ENCODE assay signal across 26 cellular contexts in genomic region chr3:156445117-156445968, GRCh38.
A peak's percentile ranks its signal among the peaks of the same experiment; 100 is the strongest.
DNase-seq lines count a peak whose midpoint lies in the region; ATAC-seq, FAIRE-seq and TF ChIP-seq lines count a peak whose summit lies in the region.
"Had no signal": no experiment of that assay in that cellular context is flagged by ENCODE, and none has a peak within 500 bp of the region (broad histone marks: within the 10 kb centered on the region; RNA-seq: fewer than 3 reads in every experiment).

No MANE protein-coding gene starts in this region.

- BruUV-seq in GM12878 (replicated peaks; lab: Mats Ljungman, UMichigan), result no TSS peak

- H3K4me3 ChIP-seq in GM12878 (no peak overlapping the region), stomach smooth muscle (ENCODE audit: low read length in 2 of 2) (no peak overlapping the region)
- H3K4me3 ChIP-seq: esophagus squamous epithelium, PC-9, SJCRH30, spleen, stomach had no signal

- H3K4me2 ChIP-seq in GM12878 (ENCODE audit: control insufficient read depth, insufficient read depth), result no peak overlapping the region
- H3K4me2 ChIP-seq: PC-9 had no signal

- H2AFZ ChIP-seq in GM12878 (ENCODE audit: control insufficient read depth, low read depth, low read length), result no peak overlapping the region
- H2AFZ ChIP-seq: PC-9 had no signal

- in situ Hi-C loops in GM12878 (cut with MboI), result no loop called here

- DNase-seq in HT1080 (ENCODE audit: low read depth) (peak; percentile 22), NOMO-1 treated with DMSO at 0.1 percent for 48 hours (lab: John Stamatoyannopoulos, UW; ENCODE audit: unreplicated experiment) (peak; percentile 89), GM12878 (ENCODE audit: low read depth, low spot score) (no peak), cortex of kidney (lab: John Stamatoyannopoulos, UW) (no peak)
- no peak for DNase-seq in stimulated activated naive CD8-positive, alpha-beta T cell treated with anti-CD3 and anti-CD28 coated beads, Interleukin-15, amount 100 ng/mL, for 72 hours
- DNase-seq in naive thymus-derived CD8-positive, alpha-beta T cell, result no peak
- DNase-seq in stimulated activated CD4-positive, alpha-beta T cell treated with anti-CD3 and anti-CD28 coated beads, Interleukin-2, amount 100 ng/mL, for 24 hours, result no peak
- DNase-seq: activated CD4-positive, alpha-beta T cell treated with anti-CD3 and anti-CD28 coated beads, Interleukin-2, amount 10 ng/mL, durations not matched to agents 7 days and 5 days; activated CD8-positive, alpha-beta memory T cell treated with anti-CD3 and anti-CD28 coated beads, Interleukin-2, amount 50 U/mL, for 48 hours; activated naive CD8-positive, alpha-beta T cell treated with anti-CD3 and anti-CD28 coated beads for 36 hours; esophagus squamous epithelium; GF-D8; naive B cell; NCI-H187 treated with DMSO at 0.1 percent for 48 hours; SJCRH30; spleen; stimulated activated CD4-positive, alpha-beta T cell treated with anti-CD3 and anti-CD28 coated beads, Interleukin-4, amount 100 ng/mL, for 4 hours; stomach; trophoblast cell had no signal

- no peak for TF ChIP-seq POLR2A in GM12878 (IDR thresholded peaks at IDR 0.05; ENCODE audit: low read depth, low read length)

- no peak for FAIRE-seq in GM12878 (lab: Jason Lieb, UNC)
- FAIRE-seq: colon, keratinocyte had no signal

- 67% methylated on average over 10 of the region's 10 CpGs for WGBS in GM12878 (ENCODE audit: insufficient coverage, insufficient replicate concordance, low lambda C conversion rate, missing lambda C conversion rate)

- TF ChIP-seq RAD21 in GM12878 (IDR thresholded peaks at IDR 0.05; ENCODE audit: insufficient read depth, low read depth, low read length), result no peak

- CTCF ChIA-PET in GM12878 (lab: Yijun Ruan, JAX), result interaction anchor here (0.9 to 1.0 kb wide), 4 partner anchors 10 to 68 kb away, joined by 3 read pairs; no protein-coding TSS in a partner anchor

- TF ChIP-seq CTCF in GM12878 (IDR thresholded peaks at IDR 0.05 in 2 of 3, conservative IDR thresholded peaks at IDR 0.05 in 1 of 3; ENCODE audit: control insufficient read depth in 2 of 3, extremely low read depth in 1 of 3, insufficient read depth in 1 of 3, low read depth in 3 of 3, low read length in 3 of 3), result no peak

- intact Hi-C loops in GM12878 (cut with micrococcal nuclease; ENCODE audit: unreplicated experiment), result no loop called here

- ATAC-seq in GM12878, result peak; percentile 36; the same call in 1 of the 3 replicates
- ATAC-seq in stimulated activated naive CD8-positive, alpha-beta T cell treated with anti-CD3 and anti-CD28 coated beads, Interleukin-15, amount 100 ng/mL, for 72 hours, result no peak
- no peak for ATAC-seq in naive thymus-derived CD8-positive, alpha-beta T cell

- H3K79me2 ChIP-seq in GM12878 (ENCODE audit: control insufficient read depth, insufficient read depth, low read length), result no peaks in the 10 kb centered on the region

- no peak overlapping the region for H3K27ac Mint-ChIP-seq in stimulated activated naive CD8-positive, alpha-beta T cell treated with anti-CD3 and anti-CD28 coated beads, Interleukin-15, amount 100 ng/mL, for 72 hours
- H3K27ac Mint-ChIP-seq in naive thymus-derived CD8-positive, alpha-beta T cell, result no peak overlapping the region
- H3K27ac Mint-ChIP-seq: activated CD4-positive, alpha-beta T cell treated with anti-CD3 and anti-CD28 coated beads, Interleukin-2, amount 10 ng/mL, durations not matched to agents 7 days and 5 days; activated naive CD8-positive, alpha-beta T cell treated with anti-CD3 and anti-CD28 coated beads for 36 hours; brain; T-helper 1 cell treated with Interleukin-12 subunit alpha and Interleukin-12 subunit beta and Interleukin-4 antibody, amounts not matched to agents 30 μg/mL and 1 μg/mL, for 36 hours had no signal

- H3K4me1 Mint-ChIP-seq in stimulated activated naive CD8-positive, alpha-beta T cell treated with anti-CD3 and anti-CD28 coated beads, Interleukin-15, amount 100 ng/mL, for 72 hours, result no peaks in the 10 kb centered on the region
- peaks cover 0 to 1% (median 0%) of the 10 kb centered on the region in 4 donors for H3K4me1 Mint-ChIP-seq in naive thymus-derived CD8-positive, alpha-beta T cell
- H3K4me1 Mint-ChIP-seq: activated CD4-positive, alpha-beta T cell treated with anti-CD3 and anti-CD28 coated beads, Interleukin-2, amount 10 ng/mL, durations not matched to agents 7 days and 5 days; activated naive CD8-positive, alpha-beta T cell treated with anti-CD3 and anti-CD28 coated beads for 36 hours had no signal

- H3K4me1 ChIP-seq in GM12878 (ENCODE audit: control insufficient read depth, insufficient read depth, low read length) (no peaks in the 10 kb centered on the region), stomach smooth muscle (ENCODE audit: control insufficient read depth, insufficient read depth, low read length) (peaks cover 21% of the 10 kb centered on the region)
- H3K4me1 ChIP-seq: SJCRH30, spleen had no signal

- H3K9me3 Mint-ChIP-seq in stimulated activated naive CD8-positive, alpha-beta T cell treated with anti-CD3 and anti-CD28 coated beads, Interleukin-15, amount 100 ng/mL, for 72 hours, result no peaks in the 10 kb centered on the region
- H3K9me3 Mint-ChIP-seq in naive thymus-derived CD8-positive, alpha-beta T cell, result no peaks in the 10 kb centered on the region
- H3K9me3 Mint-ChIP-seq: activated CD4-positive, alpha-beta T cell treated with anti-CD3 and anti-CD28 coated beads, Interleukin-2, amount 10 ng/mL, durations not matched to agents 7 days and 5 days; activated naive CD8-positive, alpha-beta T cell treated with anti-CD3 and anti-CD28 coated beads for 36 hours; brain; naive B cell; T-helper 1 cell treated with Interleukin-12 subunit alpha and Interleukin-12 subunit beta and Interleukin-4 antibody, amounts not matched to agents 30 μg/mL and 1 μg/mL, for 36 hours had no signal

- SMC1A ChIA-PET in GM12878 (lab: Charles Lee; ENCODE audit: uncharacterized antibody, unreplicated experiment), result interaction anchor here (0.6 to 1.2 kb wide), 3 partner anchors 10 to 68 kb away, joined by 3 read pairs; no protein-coding TSS in a partner anchor

- H3K9ac ChIP-seq in GM12878 (ENCODE audit: control insufficient read depth, insufficient read depth, low read length), result no peak overlapping the region
- no peak overlapping the region for H3K9ac ChIP-seq in stomach smooth muscle (ENCODE audit: low read length in 2 of 2)

- H3K36me3 Mint-ChIP-seq in naive thymus-derived CD8-positive, alpha-beta T cell, result no peaks in the 10 kb centered on the region
- H3K36me3 Mint-ChIP-seq: activated naive CD8-positive, alpha-beta T cell treated with anti-CD3 and anti-CD28 coated beads for 36 hours; brain; naive B cell had no signal

- POLR2A ChIA-PET in GM12878 (lab: Charles Lee), result no interaction called here
- POLR2A ChIA-PET in naive thymus-derived CD8-positive, alpha-beta T cell (lab: Charles Lee), result no interaction called here

- RAD21 ChIA-PET in GM12878 (lab: Charles Lee; ENCODE audit: unreplicated experiment), result no interaction called here

- H3K27ac ChIP-seq in GM12878 (ENCODE audit: control insufficient read depth, insufficient read depth) (no peak overlapping the region), stomach smooth muscle (ENCODE audit: low read length) (peak overlapping the region; percentile 90)
- H3K27ac ChIP-seq: esophagus squamous epithelium, HL-60, PC-9, SJCRH30, spleen had no signal

- H3K27me3 Mint-ChIP-seq in stimulated activated naive CD8-positive, alpha-beta T cell treated with anti-CD3 and anti-CD28 coated beads, Interleukin-15, amount 100 ng/mL, for 72 hours, result no peaks in the 10 kb centered on the region
- H3K27me3 Mint-ChIP-seq in naive thymus-derived CD8-positive, alpha-beta T cell, result peaks cover 6 to 12% (median 9%) of the 10 kb centered on the region in 5 donors

- no peaks in the 10 kb centered on the region for H3K36me3 ChIP-seq in GM12878 (ENCODE audit: control insufficient read depth in 2 of 2, insufficient read depth in 2 of 2, low read length in 1 of 2)
- H3K36me3 ChIP-seq in stomach smooth muscle (ENCODE audit: control insufficient read depth in 2 of 2, insufficient read depth in 2 of 2, low read length in 2 of 2), result no peaks in the 10 kb centered on the region
- H3K36me3 ChIP-seq: esophagus squamous epithelium, SJCRH30, spleen, stomach had no signal

- H3K9me3 ChIP-seq in GM12878 (replicated peaks; ENCODE audit: control insufficient read depth, insufficient read depth, low read length), result no peaks in the 10 kb centered on the region
- no peaks in the 10 kb centered on the region for H3K9me3 ChIP-seq in stomach smooth muscle (ENCODE audit: control insufficient read depth in 2 of 2, low read length in 2 of 2)
- H3K9me3 ChIP-seq: esophagus squamous epithelium, SJCRH30, spleen, stomach had no signal

- no peak for TF ChIP-seq EP300 in GM12878 (IDR thresholded peaks at IDR 0.05; ENCODE audit: borderline replicate concordance in 1 of 2, control insufficient read depth in 1 of 2, low read depth in 2 of 2, low read length in 2 of 2)

- H3K27me3 ChIP-seq in GM12878 (replicated peaks in 1 of 2; ENCODE audit: control insufficient read depth in 2 of 2, insufficient read depth in 2 of 2, low read length in 1 of 2), result no peaks in the 10 kb centered on the region
- no peaks in the 10 kb centered on the region for H3K27me3 ChIP-seq in stomach smooth muscle (ENCODE audit: control insufficient read depth in 1 of 2, insufficient read depth in 2 of 2, low read length in 2 of 2)
- H3K27me3 ChIP-seq: esophagus squamous epithelium, SJCRH30, spleen, stomach had no signal

- no peaks in the 10 kb centered on the region for H4K20me1 ChIP-seq in GM12878 (ENCODE audit: control insufficient read depth, insufficient read depth)

- no peak overlapping the region for H3K4me3 Mint-ChIP-seq in stimulated activated naive CD8-positive, alpha-beta T cell treated with anti-CD3 and anti-CD28 coated beads, Interleukin-15, amount 100 ng/mL, for 72 hours
- no peak overlapping the region for H3K4me3 Mint-ChIP-seq in naive thymus-derived CD8-positive, alpha-beta T cell
- H3K4me3 Mint-ChIP-seq: activated CD4-positive, alpha-beta T cell treated with anti-CD3 and anti-CD28 coated beads, Interleukin-2, amount 10 ng/mL, durations not matched to agents 7 days and 5 days; activated naive CD8-positive, alpha-beta T cell treated with anti-CD3 and anti-CD28 coated beads for 36 hours; brain; T-helper 1 cell treated with Interleukin-12 subunit alpha and Interleukin-12 subunit beta and Interleukin-4 antibody, amounts not matched to agents 30 μg/mL and 1 μg/mL, for 36 hours had no signal

TF ChIP-seq in GM12878, 131 proteins besides CTCF, POLR2A, EP300 and RAD21 (continues in another document):
- TF ChIP-seq ATF3 (IDR thresholded peaks at IDR 0.05; ENCODE audit: borderline replicate concordance, extremely low read depth, low read depth, low read length) (no peak), ZBED1 (IDR thresholded peaks at IDR 0.05; ENCODE audit: borderline replicate concordance) (no peak), STAT3 (IDR thresholded peaks at IDR 0.05; ENCODE audit: low read depth, low read length) (no peak)

Comparison
In these comparisons a context has a peak if more than half of its experiments do, and no peak if none do; other contexts are left out.
1. DNase-seq: peak in HT1080 (single experiment) and NOMO-1 treated with DMSO at 0.1 percent for 48 hours (single experiment); none in GM12878 (single experiment), stimulated activated naive CD8-positive, alpha-beta T cell treated with anti-CD3 and anti-CD28 coated beads, Interleukin-15, amount 100 ng/mL, for 72 hours (0 of 2), cortex of kidney (single experiment), naive thymus-derived CD8-positive, alpha-beta T cell (0 of 10) and stimulated activated CD4-positive, alpha-beta T cell treated with anti-CD3 and anti-CD28 coated beads, Interleukin-2, amount 100 ng/mL, for 24 hours (0 of 2).